Comparison of ENCODE assay signal across 8 cellular contexts in the genomic region with DNA sequence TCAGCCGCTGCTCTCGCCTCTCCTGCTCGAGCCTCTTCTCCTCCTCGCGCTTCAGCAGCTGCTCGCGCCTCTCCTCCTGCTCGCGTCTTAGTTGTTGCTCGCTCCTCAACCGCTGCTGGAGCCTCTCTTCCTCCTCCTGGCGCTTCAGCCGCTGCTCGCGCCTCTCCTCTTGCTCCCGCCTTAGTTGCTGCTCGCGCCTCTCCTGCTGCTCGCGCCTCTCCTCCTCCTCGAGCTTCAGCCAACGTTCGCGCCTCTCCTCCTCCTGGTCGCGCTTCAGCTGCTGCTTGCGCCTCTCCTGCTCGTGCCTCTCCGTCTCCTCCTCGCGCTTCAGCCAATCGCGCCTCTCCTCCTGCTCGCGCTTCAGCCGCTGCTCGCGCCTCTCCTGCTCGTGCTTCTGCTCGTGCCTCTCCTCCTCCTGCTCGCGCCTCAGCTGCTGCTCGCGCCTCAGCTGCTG. TPM values are rescaled to one million over a fixed set of nuclear protein-coding genes. Genes with fewer than 3 reads are reported as not detected.
A peak's percentile ranks its signal among the peaks of the same experiment; 100 is the strongest.
DNase-seq lines count a peak whose midpoint lies in the region; ATAC-seq and TF ChIP-seq lines count a peak whose summit lies in the region.

No MANE protein-coding gene starts in this region.

- no peak overlapping the region for H3K4me3 Mint-ChIP-seq in endothelial cell (ENCODE audit: unreplicated experiment)

- peaks cover 12% of the 10 kb centered on the region for H3K4me1 ChIP-seq in RWPE2 (ENCODE audit: insufficient read depth, poor library complexity, severe bottlenecking)
- peaks cover 45 to 49% of the 10 kb centered on the region in 2 experiments for H3K4me1 ChIP-seq in neutrophil (ENCODE audit: control insufficient read depth in 1 of 2, insufficient read depth in 1 of 2, low read depth in 1 of 2, low read length in 1 of 2)

- peak; percentile 26 for DNase-seq in stimulated activated CD4-positive, alpha-beta T cell treated with anti-CD3 and anti-CD28 coated beads, Interleukin-12 subunit alpha, Interleukin-12 subunit beta, amount 100 ng/mL, for 4 hours
- DNase-seq in stimulated activated CD4-positive, alpha-beta T cell treated with anti-CD3 and anti-CD28 coated beads, Interleukin-2, amount 100 ng/mL, for 48 hours: no peak
- DNase-seq in RWPE2 (ENCODE audit: low spot score): peak; percentile 68
- DNase-seq in endothelial cell (ENCODE audit: low spot score): peak; percentile 35
- DNase-seq in omental fat pad (ENCODE audit: low spot score): no peak
- DNase-seq in NCI-H510A treated with DMSO at 0.1 percent for 48 hours (lab: John Stamatoyannopoulos, UW): no peak
- DNase-seq in NCI-H226: no peak

- H3K27ac ChIP-seq in RWPE2 (ENCODE audit: poor library complexity, severe bottlenecking) (no peak overlapping the region), neutrophil (no peak overlapping the region)

- H3K9me3 ChIP-seq in RWPE2 (ENCODE audit: severe bottlenecking): no peaks in the 10 kb centered on the region
- no peaks in the 10 kb centered on the region for H3K9me3 ChIP-seq in neutrophil

- peaks cover 10% of the 10 kb centered on the region for H3K36me3 Mint-ChIP-seq in endothelial cell (ENCODE audit: low read depth, unreplicated experiment)

- peaks cover 8% of the 10 kb centered on the region for H3K9me3 Mint-ChIP-seq in endothelial cell (ENCODE audit: unreplicated experiment)

- H3K4me3 ChIP-seq in RWPE2 (ENCODE audit: severe bottlenecking) (no peak overlapping the region), neutrophil (ENCODE audit: low read depth in 1 of 2, low read length in 1 of 2) (peak overlapping the region; percentile 23 to 47)

- ATAC-seq in RWPE2 (ENCODE audit: low read depth) (peak; percentile 9), omental fat pad (ENCODE audit: low FRiP score) (no peak)

- peaks cover 10% of the 10 kb centered on the region for H3K27me3 Mint-ChIP-seq in endothelial cell (ENCODE audit: unreplicated experiment)

- no peak overlapping the region for H3K27ac Mint-ChIP-seq in endothelial cell (ENCODE audit: unreplicated experiment)

- no peak for TF ChIP-seq CTCF in RWPE2 (IDR thresholded peaks at IDR 0.05; ENCODE audit: poor library complexity, severe bottlenecking)
- TF ChIP-seq CTCF in endothelial cell (IDR thresholded peaks at IDR 0.05; ENCODE audit: unreplicated experiment): no peak
- no peak for TF ChIP-seq CTCF in neutrophil (IDR thresholded peaks at IDR 0.05)
- TF ChIP-seq CTCF in omental fat pad (IDR thresholded peaks at IDR 0.05): no peak

- peaks cover 6% of the 10 kb centered on the region for H3K4me1 Mint-ChIP-seq in endothelial cell (ENCODE audit: unreplicated experiment)

- H3K27me3 ChIP-seq in RWPE2 (ENCODE audit: insufficient read depth, poor library complexity, severe bottlenecking) (peaks cover 94% of the 10 kb centered on the region), neutrophil (peaks cover 100% of the 10 kb centered on the region)

- H3K36me3 ChIP-seq in RWPE2 (ENCODE audit: low read depth) (no peaks in the 10 kb centered on the region), neutrophil (no peaks in the 10 kb centered on the region)

RNA-seq across cellular contexts. Expression of a gene that starts 3.7 kb away (rescaled TPM):
- total RNA-seq in endothelial cell (ENCODE audit: unreplicated experiment) (0.38 TPM), omental fat pad (1 to 10 TPM in 2 of 4 donors, under 1 TPM in 2; 0.19 to 1.4 (median 0.86) TPM)

RNA-seq across cellular contexts. Expression of a gene that starts 22.7 kb away (rescaled TPM):
- total RNA-seq in endothelial cell (ENCODE audit: unreplicated experiment): not detected
- not detected for total RNA-seq in omental fat pad

RNA-seq across cellular contexts. Expression of a gene that starts 47.5 kb away (rescaled TPM):
- total RNA-seq in endothelial cell (ENCODE audit: unreplicated experiment): not detected
- total RNA-seq in omental fat pad: not detected

Comparison
In these comparisons a context has a peak if more than half of its experiments do, and no peak if none do; other contexts are left out.
1. DNase-seq: peak in stimulated activated CD4-positive, alpha-beta T cell treated with anti-CD3 and anti-CD28 coated beads, Interleukin-12 subunit alpha, Interleukin-12 subunit beta, amount 100 ng/mL, for 4 hours (single experiment), RWPE2 (single experiment) and endothelial cell (single experiment); none in stimulated activated CD4-positive, alpha-beta T cell treated with anti-CD3 and anti-CD28 coated beads, Interleukin-2, amount 100 ng/mL, for 48 hours (0 of 2), omental fat pad (single experiment), NCI-H510A treated with DMSO at 0.1 percent for 48 hours (single experiment) and NCI-H226 (single experiment).